ENCODE assay signal across 8 cellular contexts in genomic region chr3:49722896-49723295, GRCh38. TPM values are rescaled to one million over a fixed set of nuclear protein-coding genes. Genes with fewer than 3 reads are reported as not detected.
DNase-seq lines count a peak whose midpoint lies in the region; ATAC-seq, FAIRE-seq and TF ChIP-seq lines count a peak whose summit lies in the region.

No MANE protein-coding gene starts in this region.

- peaks cover 2% of the 10 kb centered on the region for H3K27me3 Mint-ChIP-seq in mesothelial cell of epicardium (ENCODE audit: low read depth)

- peaks cover 22% of the 10 kb centered on the region for H3K79me2 ChIP-seq in mammary epithelial cell (ENCODE audit: insufficient read depth, low read length)

- H3K4me1 ChIP-seq in mammary epithelial cell (ENCODE audit: insufficient read depth, low read length), result peaks cover 34% of the 10 kb centered on the region
- peaks cover 0 to 16% of the 10 kb centered on the region in 2 donors for H3K4me1 ChIP-seq in uterus

- no peak for ATAC-seq in left ventricle myocardium superior

- peak; percentile 58 for DNase-seq in cardiac septum (ENCODE audit: low spot score)
- DNase-seq in left ventricle myocardium superior, result no peak
- DNase-seq in mammary epithelial cell, result no peak
- peak in 1 of 2 experiments; percentile 37 for DNase-seq in mesothelial cell of epicardium (ENCODE audit: low spot score in 2 of 2, unreplicated experiment in 2 of 2)
- DNase-seq in uterus, result peak; percentile 28 to 30
- DNase-seq in stimulated activated CD4-positive, alpha-beta T cell treated with anti-CD3 and anti-CD28 coated beads, Interleukin-1b, Interleukin-23, amount 100 ng/mL, for 48 hours, result no peak
- DNase-seq in HTR-8/SVneo (ENCODE audit: insufficient read length, low spot score), result no peak
- no peak for DNase-seq in hypothalamus (lab: John Stamatoyannopoulos, UW)

- H3K9me3 Mint-ChIP-seq in mesothelial cell of epicardium, result no peaks in the 10 kb centered on the region

- 46% methylated on average over 4 of the region's 8 CpGs for WGBS in mammary epithelial cell (ENCODE audit: low coverage, missing lambda C conversion rate)

- H3K27me3 ChIP-seq in mammary epithelial cell (ENCODE audit: insufficient read depth, low read length) (no peaks in the 10 kb centered on the region), uterus (no peaks in the 10 kb centered on the region)

- H2AFZ ChIP-seq in mammary epithelial cell (ENCODE audit: low read depth, low read length), result no peak overlapping the region

- no peak for TF ChIP-seq CTCF in mammary epithelial cell (conservative IDR thresholded peaks at IDR 0.05 in 1 of 2, IDR thresholded peaks at IDR 0.05 in 1 of 2; ENCODE audit: extremely low read depth in 1 of 2, insufficient read depth in 1 of 2, low read depth in 1 of 2, low read length in 2 of 2)
- no peak for TF ChIP-seq CTCF in mesothelial cell of epicardium (IDR thresholded peaks at IDR 0.05; ENCODE audit: unreplicated experiment)
- TF ChIP-seq CTCF in uterus (IDR thresholded peaks at IDR 0.05), result no peak

- no peaks in the 10 kb centered on the region for H3K9me3 ChIP-seq in mammary epithelial cell (replicated peaks; ENCODE audit: insufficient read depth, low read length)
- H3K9me3 ChIP-seq in uterus, result no peaks in the 10 kb centered on the region

- H3K27ac ChIP-seq in mammary epithelial cell (ENCODE audit: insufficient read depth, low read depth, low read length), result peak overlapping the region; percentile 92
- peak overlapping the region; percentile 83 to 90 for H3K27ac ChIP-seq in uterus

- H3K4me1 Mint-ChIP-seq in mesothelial cell of epicardium, result peaks cover 26% of the 10 kb centered on the region

- H3K36me3 Mint-ChIP-seq in mesothelial cell of epicardium, result no peaks in the 10 kb centered on the region

- TF ChIP-seq POLR2A in uterus (IDR thresholded peaks at IDR 0.05), result no peak

- FAIRE-seq in HTR-8/SVneo (lab: Jason Lieb, UNC), result no peak

- peaks cover 2% of the 10 kb centered on the region for H4K20me1 ChIP-seq in mammary epithelial cell (ENCODE audit: insufficient read depth, low read length)

- in situ Hi-C loops in mammary epithelial cell (cut with MboI; ENCODE audit: low sequenced_read_pairs in 2 of 2), result no loop called here

- peak overlapping the region; percentile 95 for H3K4me3 Mint-ChIP-seq in mesothelial cell of epicardium

- peak overlapping the region; percentile 90 for H3K4me2 ChIP-seq in mammary epithelial cell (ENCODE audit: insufficient read depth, low read depth, low read length)

- H3K36me3 ChIP-seq in mammary epithelial cell (ENCODE audit: insufficient read depth, low read length) (peaks cover 4% of the 10 kb centered on the region), uterus (no peaks in the 10 kb centered on the region)

- no TSS peak for BruUV-seq in mammary epithelial cell (replicated peaks; lab: Mats Ljungman, UMichigan)

- CTCF ChIA-PET in mammary epithelial cell (lab: Charles Lee; ENCODE audit: low non-redundant PET), result no interaction called here

- dilution Hi-C loops in mammary epithelial cell (cut with HindIII; ENCODE audit: low sequenced_read_pairs), result no loop called here

- intact Hi-C loops in cardiac septum (cut with DNase I), result loop anchor here (5.0 kb wide), 1 partner anchor 64 kb away; the partner anchor contains the start of gene IP6K1
- intact Hi-C loops in left ventricle myocardium superior (cut with micrococcal nuclease), result no loop called here
- intact Hi-C loops in mammary epithelial cell (cut with micrococcal nuclease), result loop anchor here (5.0 kb wide), 1 partner anchor 184 kb away; no protein-coding TSS in a partner anchor
- intact Hi-C loops in uterus (cut with DNase I; ENCODE audit: low total_unique reads), result no loop called here

- H3K9ac ChIP-seq in mammary epithelial cell (ENCODE audit: insufficient read depth, low read length), result peak overlapping the region; percentile 87

- H3K27ac Mint-ChIP-seq in mesothelial cell of epicardium, result peak overlapping the region; percentile 96

- H3K4me3 ChIP-seq in mammary epithelial cell (replicated peaks in 1 of 3; ENCODE audit: insufficient read depth in 1 of 3, low read depth in 2 of 3, low read length in 3 of 3) (peak overlapping the region; percentile 43 to 85 (median 84)), uterus (peak overlapping the region; percentile 70 to 96)

RNA-seq across cellular contexts. Expression of gene GMPPB, which starts 0.9 kb away (rescaled TPM):
- 19.5 TPM for total RNA-seq in cardiac septum
- total RNA-seq in left ventricle myocardium superior, result 16.4 TPM
- 10 to 100 TPM; 19.2 to 38.4 TPM for total RNA-seq in mammary epithelial cell
- 40.7 TPM for polyA plus RNA-seq in mammary epithelial cell
- polyA minus RNA-seq in mammary epithelial cell, result 48.7 TPM
- 32.3 to 33.9 TPM (median 32.7 TPM) in 3 replicates for total RNA-seq in mesothelial cell of epicardium
- 10 to 100 TPM in 3 of 4 donors, 1 to 10 TPM in 1; 7.7 to 44.8 (median 27.1) TPM for total RNA-seq in uterus

RNA-seq across cellular contexts. Expression of gene AMIGO3, which starts 3.4 kb away (rescaled TPM):
- 0.35 TPM for total RNA-seq in cardiac septum
- not detected for total RNA-seq in left ventricle myocardium superior
- total RNA-seq in mammary epithelial cell, result under 1 TPM in 1 of 2 donors, not detected in 1; 0.50 TPM
- not detected for polyA plus RNA-seq in mammary epithelial cell
- polyA minus RNA-seq in mammary epithelial cell, result 2.1 TPM
- total RNA-seq in mesothelial cell of epicardium, result 0.78 to 0.95 TPM in 2 of 3 replicates, not detected in the other
- not detected for total RNA-seq in uterus

RNA-seq across cellular contexts. Expression of gene RNF123, which starts 33.5 kb away (rescaled TPM):
- total RNA-seq in cardiac septum, result 59.4 TPM
- 45.3 TPM for total RNA-seq in left ventricle myocardium superior
- 10 to 100 TPM; 27.7 to 41.5 TPM for total RNA-seq in mammary epithelial cell
- 34.0 TPM for polyA plus RNA-seq in mammary epithelial cell
- polyA minus RNA-seq in mammary epithelial cell, result 54.0 TPM
- 57.3 to 59.2 TPM (median 57.5 TPM) in 3 replicates for total RNA-seq in mesothelial cell of epicardium
- total RNA-seq in uterus, result 10 to 100 TPM; 10.9 to 47.3 (median 25.3) TPM

RNA-seq across cellular contexts. Expression of gene MST1, which starts 33.6 kb away (rescaled TPM):
- total RNA-seq in cardiac septum (6.4 TPM), left ventricle myocardium superior (6.6 TPM), mammary epithelial cell (10 to 100 TPM in 1 of 2 donors, 1 to 10 TPM in 1; 8.3 to 13.6 TPM), mesothelial cell of epicardium (101 to 109 TPM (median 103 TPM) in 3 replicates), uterus (10 to 100 TPM in 2 of 4 donors, 1 to 10 TPM in 1, not detected in 1; 5.1 to 11.5 (median 10.4) TPM)
- polyA plus RNA-seq in mammary epithelial cell, result 5.5 TPM
- not detected for polyA minus RNA-seq in mammary epithelial cell

RNA-seq across cellular contexts. Expression of gene APEH, which starts 48.7 kb away (rescaled TPM):
- total RNA-seq in cardiac septum (81.4 TPM), left ventricle myocardium superior (113 TPM), mammary epithelial cell (100 to 1,000 TPM; 130 to 183 TPM), mesothelial cell of epicardium (111 to 118 TPM (median 115 TPM) in 3 replicates), uterus (10 to 100 TPM; 35.3 to 78.7 (median 61.4) TPM)
- 188 TPM for polyA plus RNA-seq in mammary epithelial cell
- 270 TPM for polyA minus RNA-seq in mammary epithelial cell

Comparison
In these comparisons a context has a peak if more than half of its experiments do, and no peak if none do; other contexts are left out.
1. DNase-seq: peak in cardiac septum (single experiment) and uterus (2 of 2); none in left ventricle myocardium superior (single experiment), mammary epithelial cell (single experiment), stimulated activated CD4-positive, alpha-beta T cell treated with anti-CD3 and anti-CD28 coated beads, Interleukin-1b, Interleukin-23, amount 100 ng/mL, for 48 hours (single experiment), HTR-8/SVneo (single experiment) and hypothalamus (0 of 51).
2. intact Hi-C loops: an anchor here in cardiac septum (5.0 kb wide) and mammary epithelial cell (5.0 kb wide); none called in left ventricle myocardium superior and uterus.